20 cellular contexts compared by ENCODE assay signal in genomic region chr19:2444251-2445002, GRCh38. TPM values are rescaled to one million over a fixed set of nuclear protein-coding genes. Genes with fewer than 3 reads are reported as not detected.
DNase-seq lines count a peak whose midpoint lies in the region; ATAC-seq, FAIRE-seq and TF ChIP-seq lines count a peak whose summit lies in the region.
"Had no signal": no experiment of that assay in that cellular context is flagged by ENCODE, and none has a peak within 500 bp of the region (broad histone marks: within the 10 kb centered on the region; RNA-seq: fewer than 3 reads in every experiment).

No MANE protein-coding gene starts in this region.

- POLR2A ChIA-PET in K562 (lab: Yijun Ruan, JAX) = interaction anchor here (0.6 to 1.5 kb wide), 4 partner anchors 8 to 16 kb away, joined by 3 to 4 read pairs (median 4); no protein-coding TSS in a partner anchor

- H3K9me3 Mint-ChIP-seq in nephron progenitor cell = no peaks in the 10 kb centered on the region
- H3K9me3 Mint-ChIP-seq in stimulated activated naive B cell treated with anti-CD40 and anti-IgM and Interleukin-4, amounts not matched to agents 10 μg/mL and 1 μg/mL and 100 μg/mL, for 72 hours = no peaks in the 10 kb centered on the region
- H3K9me3 Mint-ChIP-seq: CD4-positive, CD25-positive, alpha-beta regulatory T cell; H9; HFFc6 had no signal

- in situ Hi-C loops in K562 (cut with MboI) = no loop called here

- H3K9ac ChIP-seq in K562 (ENCODE audit: insufficient read depth in 1 of 2, low read depth in 2 of 2, low read length in 2 of 2) = peak overlapping the region in 1 of 2 experiments; percentile 55; a peak in 1 of 4 replicates

- H3K4me1 ChIP-seq in K562 (replicated peaks in 1 of 2; ENCODE audit: control insufficient read depth in 2 of 2, insufficient read depth in 2 of 2, low read length in 2 of 2) = peaks cover 0 to 22% of the 10 kb centered on the region in 2 experiments; a peak in 2 of 5 replicates

- no peaks in the 10 kb centered on the region for H3K9me1 ChIP-seq in K562 (ENCODE audit: control insufficient read depth, insufficient read depth, low read length)

- CTCF ChIA-PET in K562 (lab: Yijun Ruan, JAX; ENCODE audit: low intra/inter-chr PET ratio) = no interaction called here

- peaks cover 14% of the 10 kb centered on the region for H4K20me1 ChIP-seq in K562 (replicated peaks; ENCODE audit: control insufficient read depth, insufficient read depth, low read length)

- BruUV-seq in K562 (replicated peaks; lab: Mats Ljungman, UMichigan) = no TSS peak

- peaks cover 6% of the 10 kb centered on the region for H3K4me1 Mint-ChIP-seq in nephron progenitor cell
- H3K4me1 Mint-ChIP-seq in stimulated activated naive B cell treated with anti-CD40 and anti-IgM and Interleukin-4, amounts not matched to agents 10 μg/mL and 1 μg/mL and 100 μg/mL, for 72 hours = peaks cover 15 to 22% of the 10 kb centered on the region in 2 donors

- peaks cover 44% of the 10 kb centered on the region for H3K79me2 ChIP-seq in K562 (ENCODE audit: control insufficient read depth, insufficient read depth, low read length)

- no peak for FAIRE-seq in K562 (lab: Jason Lieb, UNC)
- FAIRE-seq: GM19239 had no signal

- H3K4me3 ChIP-seq in H7 (ENCODE audit: insufficient read depth, low read depth, low read length) = no peak overlapping the region
- no peak overlapping the region for H3K4me3 ChIP-seq in K562

- peak overlapping the region; percentile 84 for H3K27ac Mint-ChIP-seq in nephron progenitor cell
- peak overlapping the region; percentile 52 for H3K27ac Mint-ChIP-seq in stimulated activated naive B cell treated with anti-CD40 and anti-IgM and Interleukin-4, amounts not matched to agents 10 μg/mL and 1 μg/mL and 100 μg/mL, for 72 hours
- H3K27ac Mint-ChIP-seq: HFFc6 had no signal

- no peak for TF ChIP-seq RAD21 in K562 (CRISPR knock-in tag; conservative IDR thresholded peaks at IDR 0.05 in 1 of 2, IDR thresholded peaks at IDR 0.05 in 1 of 2)

- no peak overlapping the region for H3K4me3 Mint-ChIP-seq in nephron progenitor cell
- H3K4me3 Mint-ChIP-seq in stimulated activated naive B cell treated with anti-CD40 and anti-IgM and Interleukin-4, amounts not matched to agents 10 μg/mL and 1 μg/mL and 100 μg/mL, for 72 hours = no peak overlapping the region
- H3K4me3 Mint-ChIP-seq: CD4-positive, CD25-positive, alpha-beta regulatory T cell; H9; HFFc6 had no signal

- no peak overlapping the region for H3K27ac ChIP-seq in K562 (ENCODE audit: extremely low read depth, low read depth, low read length)
- H3K27ac ChIP-seq: HL-60 had no signal

- no peak for TF ChIP-seq CTCF in K562 (IDR thresholded peaks at IDR 0.05 in 2 of 3, conservative IDR thresholded peaks at IDR 0.05 in 1 of 3; ENCODE audit: insufficient read depth in 2 of 3, low read depth in 1 of 3, low read length in 3 of 3)
- TF ChIP-seq CTCF in nephron progenitor cell (IDR thresholded peaks at IDR 0.05) = no peak

- no peaks in the 10 kb centered on the region for H3K27me3 ChIP-seq in H7 (ENCODE audit: control insufficient read depth, insufficient read depth, low read length)
- no peaks in the 10 kb centered on the region for H3K27me3 ChIP-seq in K562 (ENCODE audit: control insufficient read depth in 2 of 2, insufficient read depth in 2 of 2, low read length in 2 of 2)

- peaks cover 16% of the 10 kb centered on the region for H3K36me3 Mint-ChIP-seq in nephron progenitor cell (ENCODE audit: low read depth)
- H3K36me3 Mint-ChIP-seq in stimulated activated naive B cell treated with anti-CD40 and anti-IgM and Interleukin-4, amounts not matched to agents 10 μg/mL and 1 μg/mL and 100 μg/mL, for 72 hours = peaks cover 28 to 34% of the 10 kb centered on the region in 2 donors

- H3K36me3 ChIP-seq in H7 (replicated peaks; ENCODE audit: control insufficient read depth, insufficient read depth, low read length) = peaks cover 9% of the 10 kb centered on the region
- H3K36me3 ChIP-seq in K562 (ENCODE audit: control insufficient read depth, insufficient read depth, low read length) = peaks cover 72% of the 10 kb centered on the region; the same call in 1 of the 3 replicates

- no peak for ATAC-seq in K562
- ATAC-seq in stimulated activated naive B cell treated with anti-CD40 and anti-IgM and Interleukin-4, amounts not matched to agents 10 μg/mL and 1 μg/mL and 100 μg/mL, for 72 hours (replicated peaks) = no peak

- peaks cover 7% of the 10 kb centered on the region for H3K27me3 Mint-ChIP-seq in nephron progenitor cell (ENCODE audit: low read depth, poor library complexity)
- no peaks in the 10 kb centered on the region for H3K27me3 Mint-ChIP-seq in stimulated activated naive B cell treated with anti-CD40 and anti-IgM and Interleukin-4, amounts not matched to agents 10 μg/mL and 1 μg/mL and 100 μg/mL, for 72 hours
- H3K27me3 Mint-ChIP-seq: CD4-positive, CD25-positive, alpha-beta regulatory T cell had no signal

- peak; percentile 54 for DNase-seq in H7
- DNase-seq in K562 (ENCODE audit: extremely low read depth in 1 of 4, low spot score in 3 of 4) = no peak
- no peak for DNase-seq in nephron progenitor cell
- no peak for DNase-seq in stimulated activated naive B cell treated with anti-CD40 and anti-IgM and Interleukin-4, amounts not matched to agents 10 μg/mL and 1 μg/mL and 100 μg/mL, for 72 hours
- no peak for DNase-seq in NCI-H2107 treated with DMSO at 0.1 percent for 48 hours (lab: John Stamatoyannopoulos, UW; ENCODE audit: unreplicated experiment)
- no peak for DNase-seq in activated T-cell treated with anti-CD3 and anti-CD28 coated beads, Interleukin-2, amount 50 U/mL, for 1 hour
- DNase-seq in RPMI8226 = no peak
- DNase-seq: CD4-positive, CD25-positive, alpha-beta regulatory T cell; DMS153; DND-41; H9; HFFc6; Karpas-422; NCI-H1092; NCI-H1436; NCI-H187 treated with DMSO at 0.1 percent for 48 hours; NCI-H774; SHP77 had no signal

- 92% methylated on average over 18 of the region's 34 CpGs for WGBS in K562 (ENCODE audit: insufficient coverage, low coverage, missing lambda C conversion rate)

- no peak overlapping the region for H2AFZ ChIP-seq in K562 (ENCODE audit: low read depth, low read length)

- intact Hi-C loops in K562 (cut with micrococcal nuclease) = no loop called here

- TF ChIP-seq POLR2A in K562 (conservative IDR thresholded peaks at IDR 0.05) = no peak

- no peaks in the 10 kb centered on the region for H3K9me3 ChIP-seq in K562 (replicated peaks; ENCODE audit: control insufficient read depth, insufficient read depth, low read depth, low read length)

- H3K4me2 ChIP-seq in K562 (ENCODE audit: insufficient read depth, low read length) = no peak overlapping the region

- no peak for TF ChIP-seq EP300 in K562 (IDR thresholded peaks at IDR 0.05; ENCODE audit: low read length)

RNA-seq across cellular contexts. Expression of gene LMNB2, which starts 12.3 kb away (rescaled TPM):
- 204 and 229 TPM in 2 replicates for total RNA-seq in H7 (2014; rRNA removed; shearing (Covaris generic))
- 40.1 and 85.1 TPM in 2 replicates for total RNA-seq in K562 (2011; cell fraction: chromatin; rRNA removed; ENCODE audit: low replicate concordance)
- total RNA-seq in K562 (2011; cell fraction: nucleolus; rRNA removed) = 40.9 and 42.2 TPM in 2 replicates
- total RNA-seq in K562 (2011; cell fraction: nucleoplasm; rRNA removed) = 35.7 and 48.3 TPM in 2 replicates
- total RNA-seq in K562 (2014; rRNA removed) (133 and 141 TPM in 2 replicates), K562 (2014; rRNA removed; fragmentation: Illumina TruSeq; extraction: Trizol) (46.8 and 52.9 TPM in 2 replicates), K562 (2015; rRNA removed; fragmentation: Illumina TruSeq; extraction: Trizol) (105 and 106 TPM in 2 replicates), K562 (2021) (98.3 and 123 TPM in 2 replicates)
- polyA plus RNA-seq in K562 (2011; rRNA removed) (90.3 and 94.7 TPM in 2 replicates), K562 (2014; fragmentation: Illumina TruSeq; extraction: Trizol) (117 and 161 TPM in 2 replicates), K562 (2014; fragmentation: Nextera tagmentation; extraction: Ambion mirVana) (under 1 TPM; 0.48 to 0.71 TPM), K562 (2014; rRNA removed) (94.5 and 105 TPM in 2 replicates)
- polyA plus RNA-seq in K562 (2011; cell fraction: cytosol; rRNA removed) = 191 and 212 TPM in 2 replicates
- polyA plus RNA-seq in K562 (2011; cell fraction: nucleus; rRNA removed) = 59.1 and 76.5 TPM in 2 replicates
- polyA plus RNA-seq in K562 (2012) = 58.8 and 94.2 TPM in 2 replicates
- polyA minus RNA-seq in K562 (2011; rRNA and poly(A)+ RNA removed) = 57.4 and 85.2 TPM in 2 replicates
- polyA minus RNA-seq in K562 (2011; cell fraction: cytosol; rRNA and poly(A)+ RNA removed) = 48.5 and 69.4 TPM in 2 replicates
- polyA minus RNA-seq in K562 (2011; cell fraction: nucleus; rRNA and poly(A)+ RNA removed) = 10.8 and 13.6 TPM in 2 replicates

RNA-seq across cellular contexts. Expression of gene TIMM13, which starts 17.0 kb away (rescaled TPM):
- total RNA-seq in H7 (2014; rRNA removed; shearing (Covaris generic)) = 176 and 179 TPM in 2 replicates
- 33.4 and 83.5 TPM in 2 replicates for total RNA-seq in K562 (2011; cell fraction: chromatin; rRNA removed; ENCODE audit: low replicate concordance)
- 50.0 and 67.9 TPM in 2 replicates for total RNA-seq in K562 (2011; cell fraction: nucleolus; rRNA removed)
- 30.1 and 33.7 TPM in 2 replicates for total RNA-seq in K562 (2011; cell fraction: nucleoplasm; rRNA removed)
- total RNA-seq in K562 (2014; rRNA removed) (112 and 140 TPM in 2 replicates), K562 (2014; rRNA removed; fragmentation: Illumina TruSeq; extraction: Trizol) (13.8 and 18.7 TPM in 2 replicates), K562 (2015; rRNA removed; fragmentation: Illumina TruSeq; extraction: Trizol) (81.1 and 90.4 TPM in 2 replicates), K562 (2021) (215 and 235 TPM in 2 replicates)
- polyA plus RNA-seq in K562 (2011; rRNA removed) (35.0 and 50.3 TPM in 2 replicates), K562 (2014; fragmentation: Illumina TruSeq; extraction: Trizol) (20.3 and 68.0 TPM in 2 replicates), K562 (2014; fragmentation: Nextera tagmentation; extraction: Ambion mirVana) (10 to 100 TPM; 17.6 to 71.8 TPM), K562 (2014; rRNA removed) (105 and 132 TPM in 2 replicates)
- polyA plus RNA-seq in K562 (2011; cell fraction: cytosol; rRNA removed) = 77.5 and 236 TPM in 2 replicates
- 41.8 and 63.1 TPM in 2 replicates for polyA plus RNA-seq in K562 (2011; cell fraction: nucleus; rRNA removed)
- 83.8 and 112 TPM in 2 replicates for polyA plus RNA-seq in K562 (2012)
- polyA minus RNA-seq in K562 (2011; rRNA and poly(A)+ RNA removed) = 4.1 and 9.6 TPM in 2 replicates
- polyA minus RNA-seq in K562 (2011; cell fraction: cytosol; rRNA and poly(A)+ RNA removed) = 27.2 and 34.0 TPM in 2 replicates
- polyA minus RNA-seq in K562 (2011; cell fraction: nucleus; rRNA and poly(A)+ RNA removed) = 18.0 and 20.1 TPM in 2 replicates

RNA-seq across cellular contexts. Expression of gene GADD45B, which starts 31.5 kb away (rescaled TPM):
- 29.4 and 39.9 TPM in 2 replicates for total RNA-seq in H7 (2014; rRNA removed; shearing (Covaris generic))
- total RNA-seq in K562 (2011; cell fraction: chromatin; rRNA removed; ENCODE audit: low replicate concordance) = 7.1 and 17.3 TPM in 2 replicates
- 18.6 and 27.0 TPM in 2 replicates for total RNA-seq in K562 (2011; cell fraction: nucleolus; rRNA removed)
- total RNA-seq in K562 (2011; cell fraction: nucleoplasm; rRNA removed) = 12.8 and 19.0 TPM in 2 replicates
- total RNA-seq in K562 (2014; rRNA removed) = 3.9 and 4.1 TPM in 2 replicates
- 1.7 and 2.1 TPM in 2 replicates for total RNA-seq in K562 (2014; rRNA removed; fragmentation: Illumina TruSeq; extraction: Trizol)
- 1.9 and 2.0 TPM in 2 replicates for total RNA-seq in K562 (2015; rRNA removed; fragmentation: Illumina TruSeq; extraction: Trizol)
- 2.9 and 3.1 TPM in 2 replicates for total RNA-seq in K562 (2021)
- polyA plus RNA-seq in K562 (2011; rRNA removed) = 2.7 and 4.7 TPM in 2 replicates
- 5.2 and 6.5 TPM in 2 replicates for polyA plus RNA-seq in K562 (2011; cell fraction: cytosol; rRNA removed)
- polyA plus RNA-seq in K562 (2011; cell fraction: nucleus; rRNA removed) = 8.7 and 19.6 TPM in 2 replicates
- polyA plus RNA-seq in K562 (2012) = 2.9 and 8.2 TPM in 2 replicates
- 0.79 and 1.0 TPM in 2 replicates for polyA plus RNA-seq in K562 (2014; fragmentation: Illumina TruSeq; extraction: Trizol)
- under 1 TPM; 0.06 to 0.18 TPM for polyA plus RNA-seq in K562 (2014; fragmentation: Nextera tagmentation; extraction: Ambion mirVana)
- polyA plus RNA-seq in K562 (2014; rRNA removed) = 2.5 and 2.7 TPM in 2 replicates
- polyA minus RNA-seq in K562 (2011; rRNA and poly(A)+ RNA removed) = 3.5 and 5.2 TPM in 2 replicates
- 4.3 and 18.2 TPM in 2 replicates for polyA minus RNA-seq in K562 (2011; cell fraction: cytosol; rRNA and poly(A)+ RNA removed)
- polyA minus RNA-seq in K562 (2011; cell fraction: nucleus; rRNA and poly(A)+ RNA removed) = 17.8 and 31.2 TPM in 2 replicates
